Comparison of ENCODE assay signal across 8 cellular contexts in genomic region chr19:9205506-9206113, GRCh38. TPM values are rescaled to one million over a fixed set of nuclear protein-coding genes. Genes with fewer than 3 reads are reported as not detected.
DNase-seq lines count a peak whose midpoint lies in the region; ATAC-seq and TF ChIP-seq lines count a peak whose summit lies in the region.

No MANE protein-coding gene starts in this region.

- no peaks in the 10 kb centered on the region for H3K4me1 ChIP-seq in A673 (ENCODE audit: insufficient read depth, low read length, poor library complexity, severe bottlenecking)

- in situ Hi-C loops in GM13976 (cut with MboI; ENCODE audit: low sequenced_read_pairs, unreplicated experiment), result loop anchor here (10.0 kb wide), 1 partner anchor 589 kb away; no protein-coding TSS in a partner anchor

- no peaks in the 10 kb centered on the region for H3K36me3 ChIP-seq in A673 (ENCODE audit: insufficient read depth, low read length, poor library complexity, severe bottlenecking)

- DNase-seq in A673 (ENCODE audit: low spot score), result peak; percentile 68
- peak; percentile 63 for DNase-seq in GM13976 (ENCODE audit: low spot score)
- peak; percentile 23 for DNase-seq in NCI-H510A treated with DMSO at 0.1 percent for 48 hours (lab: John Stamatoyannopoulos, UW)
- peak; percentile 32 to 58 for DNase-seq in activated CD4-positive, alpha-beta T cell treated with anti-CD3 and anti-CD28 coated beads, Interleukin-2, amount 50 U/mL, for 24 hours (ENCODE audit: low read depth in 1 of 2, low spot score in 1 of 2)
- peak; percentile 74 for DNase-seq in dermis blood vessel endothelial cell
- peak; percentile 55 to 64 for DNase-seq in lung microvascular endothelial cell (ENCODE audit: low read depth in 2 of 2)
- peak; percentile 34 to 55 (median 40) for DNase-seq in stimulated activated CD4-positive, alpha-beta T cell treated with anti-CD3 and anti-CD28 coated beads, TNF-alpha, amount 100 ng/mL, for 48 hours (ENCODE audit: low read depth in 3 of 3)

- peak; percentile 80 for TF ChIP-seq CTCF in A673 (conservative IDR thresholded peaks at IDR 0.05; ENCODE audit: low read depth, low read length)
- TF ChIP-seq CTCF in GM13976 (IDR thresholded peaks at IDR 0.05; ENCODE audit: borderline replicate concordance, control extremely low read depth, extremely low read depth, insufficient read depth, missing control alignments), result peak; percentile 89

- no peaks in the 10 kb centered on the region for H3K27me3 ChIP-seq in A673 (replicated peaks; ENCODE audit: insufficient read depth, low read depth, low read length, poor library complexity)

- CTCF ChIA-PET in A673 (lab: Charles Lee), result interaction anchor here (0.5 to 1.4 kb wide), 7 partner anchors 64 to 588 kb away, joined by 3 to 5 read pairs (median 3); partner anchors contain the start of gene ZNF266

- BruUV-seq in A673 (replicated peaks; lab: Mats Ljungman, UMichigan), result no TSS peak

- no peak for ATAC-seq in HG02759 (IDR thresholded peaks at IDR 0.05; ENCODE audit: unreplicated experiment)

- POLR2A ChIA-PET in A673 (lab: Charles Lee; ENCODE audit: low non-redundant PET), result no interaction called here

- no peaks in the 10 kb centered on the region for H3K9me3 ChIP-seq in A673 (ENCODE audit: low read depth, low read length, poor library complexity, severe bottlenecking)

- no peak overlapping the region for H3K27ac ChIP-seq in A673 (ENCODE audit: low read depth, low read length, poor library complexity, severe bottlenecking)

- intact Hi-C loops in A673 (cut with micrococcal nuclease; ENCODE audit: unreplicated experiment), result loop anchor here (1.0 kb wide), 1 partner anchor 591 kb away; no protein-coding TSS in a partner anchor

- H3K4me3 ChIP-seq in A673 (ENCODE audit: low read depth, low read length, poor library complexity, severe bottlenecking), result peak overlapping the region; percentile 32

RNA-seq across cellular contexts. Expression of gene OR7D4, which starts 13.8 kb away (rescaled TPM):
- not detected in 2 replicates for total RNA-seq in A673 (2021)
- total RNA-seq in dermis blood vessel endothelial cell, result not detected in 2 replicates
- total RNA-seq in lung microvascular endothelial cell, result not detected in 2 replicates

RNA-seq across cellular contexts. Expression of gene OR7D2, which starts 26.8 kb away (rescaled TPM):
- total RNA-seq in A673 (2021), result not detected in 2 replicates
- under 0.01 TPM in 1 of 2 replicates, not detected in the other for total RNA-seq in dermis blood vessel endothelial cell
- under 0.01 TPM in 1 of 2 replicates, not detected in the other for total RNA-seq in lung microvascular endothelial cell

RNA-seq across cellular contexts. Expression of gene OR7E24, which starts 45.1 kb away (rescaled TPM):
- total RNA-seq in A673 (2021), result not detected in 2 replicates
- not detected in 2 replicates for total RNA-seq in dermis blood vessel endothelial cell
- not detected in 2 replicates for total RNA-seq in lung microvascular endothelial cell

Comparison
In these comparisons a context has a peak if more than half of its experiments do, and no peak if none do; other contexts are left out.
1. DNase-seq: peak in every context shown above with its lines; median percentile 74 in dermis blood vessel endothelial cell; 68 in A673; 63 in GM13976; 60 in lung microvascular endothelial cell; 45 in activated CD4-positive, alpha-beta T cell treated with anti-CD3 and anti-CD28 coated beads, Interleukin-2, amount 50 U/mL, for 24 hours; 40 in stimulated activated CD4-positive, alpha-beta T cell treated with anti-CD3 and anti-CD28 coated beads, TNF-alpha, amount 100 ng/mL, for 48 hours; 23 in NCI-H510A treated with DMSO at 0.1 percent for 48 hours.